ENCODE assay signal across 7 cellular contexts in genomic region chr15:72319985-72320671, GRCh38. TPM values are rescaled to one million over a fixed set of nuclear protein-coding genes. Genes with fewer than 3 reads are reported as not detected.
DNase-seq lines count a peak whose midpoint lies in the region; ATAC-seq lines count a peak whose summit lies in the region.

CELF6 (minus strand) TSS chr15:72320157; CDS start chr15:72319874, 283 bp downstream.

- H3K4me3 Mint-ChIP-seq in effector memory CD8-positive, alpha-beta T cell = peak within 1 kb of the TSS; percentile 79 to 80

- peaks cover 13% of the 10 kb centered on the region for H3K36me3 Mint-ChIP-seq in effector memory CD8-positive, alpha-beta T cell (ENCODE audit: insufficient read depth)

- H3K4me1 Mint-ChIP-seq in effector memory CD8-positive, alpha-beta T cell (ENCODE audit: low read depth in 2 of 2) = peaks cover 15 to 18% of the 10 kb centered on the region in 2 donors

- peaks cover 0 to 13% of the 10 kb centered on the region in 2 donors for H3K9me3 Mint-ChIP-seq in effector memory CD8-positive, alpha-beta T cell

- ATAC-seq in GM18907 (IDR thresholded peaks at IDR 0.05; ENCODE audit: unreplicated experiment) (peak; percentile 65), HG03520 (IDR thresholded peaks at IDR 0.05; ENCODE audit: unreplicated experiment) (peak; percentile 59)
- ATAC-seq in effector memory CD8-positive, alpha-beta T cell (replicated peaks) = peak; percentile 86

- H3K27ac ChIP-seq in mesodermal cell (ENCODE audit: low read depth, low read length, severe bottlenecking) = peak within 1 kb of the TSS; percentile 45

- H3K27me3 Mint-ChIP-seq in effector memory CD8-positive, alpha-beta T cell = no peaks in the 10 kb centered on the region

- H3K36me3 ChIP-seq in mesodermal cell (ENCODE audit: control insufficient read depth, insufficient read depth, low read length) = no peaks in the 10 kb centered on the region

- H3K27ac Mint-ChIP-seq in effector memory CD8-positive, alpha-beta T cell = peak within 1 kb of the TSS; percentile 84 to 89

- 0 to 1% methylated on average over 14 to 33 of the region's 58 CpGs for WGBS in mesodermal cell (ENCODE audit: insufficient coverage in 2 of 2), 2 experiments

- H3K9me3 ChIP-seq in mesodermal cell (ENCODE audit: control insufficient read depth, low read length) = no peaks in the 10 kb centered on the region

- H3K4me1 ChIP-seq in mesodermal cell (ENCODE audit: control insufficient read depth, insufficient read depth, low read length, poor library complexity, severe bottlenecking) = peaks cover 7% of the 10 kb centered on the region

- DNase-seq in NOMO-1 (lab: John Stamatoyannopoulos, UW; ENCODE audit: unreplicated experiment in 2 of 2) = peak; percentile 79 to 91
- DNase-seq in activated CD8-positive, alpha-beta memory T cell treated with anti-CD3 and anti-CD28 coated beads, Interleukin-2, amount 50 U/mL, for 24 hours (ENCODE audit: extremely low read depth) = peak; percentile 36
- DNase-seq in effector memory CD8-positive, alpha-beta T cell = peak; percentile 77 to 78 (median 78)
- DNase-seq in stimulated activated CD8-positive, alpha-beta memory T cell treated with anti-CD3 and anti-CD28 coated beads, Interleukin-12 subunit alpha, Interleukin-12 subunit beta, amount 100 ng/mL, for 4 hours (ENCODE audit: low read depth) = peak; percentile 66

- peak within 1 kb of the TSS; percentile 45 for H3K4me3 ChIP-seq in mesodermal cell (ENCODE audit: extremely low read depth, insufficient read depth, low read length, poor library complexity, severe bottlenecking)

RNA-seq across cellular contexts. Expression of gene CELF6, which starts in this region (rescaled TPM):
- polyA plus RNA-seq in mesodermal cell (2013, experiment 1 of 2) = 0.63 TPM
- 0.25 TPM for polyA plus RNA-seq in mesodermal cell (2013, experiment 2 of 2)

Comparison
In these comparisons a context has a peak if more than half of its experiments do, and no peak if none do; other contexts are left out.
1. Peak in every context shown above with its lines: DNase-seq, ATAC-seq, H3K4me3 ChIP-seq and H3K27ac ChIP-seq.